Comparison of ENCODE assay signal across 22 cellular contexts in genomic region chr11:77842451-77843121, GRCh38. TPM values are rescaled to one million over a fixed set of nuclear protein-coding genes. Genes with fewer than 3 reads are reported as not detected.
DNase-seq lines count a peak whose midpoint lies in the region; ATAC-seq, FAIRE-seq and TF ChIP-seq lines count a peak whose summit lies in the region.
"Had no signal": no experiment of that assay in that cellular context is flagged by ENCODE, and none has a peak within 500 bp of the region (broad histone marks: within the 10 kb centered on the region; RNA-seq: fewer than 3 reads in every experiment).

No MANE protein-coding gene starts in this region.

- H3K27me3 Mint-ChIP-seq in activated T-cell treated with anti-CD3 and anti-CD28 coated beads, Interleukin-2, amount 50 U/mL, for 72 hours (ENCODE audit: low read depth): no peaks in the 10 kb centered on the region
- H3K27me3 Mint-ChIP-seq in activated CD4-positive, alpha-beta memory T cell treated with anti-CD3 and anti-CD28 coated beads for 36 hours: no peaks in the 10 kb centered on the region
- H3K27me3 Mint-ChIP-seq: activated naive CD4-positive, alpha-beta T cell treated with anti-CD3 and anti-CD28 coated beads, Interleukin-2, amount 10 ng/mL, durations not matched to agents 7 days and 5 days; CD4-positive, CD25-positive, alpha-beta regulatory T cell had no signal

- ATAC-seq in activated T-cell treated with anti-CD3 and anti-CD28 coated beads, Interleukin-2, amount 50 U/mL, for 72 hours (replicated peaks in 1 of 2): peak; percentile 35 to 36
- ATAC-seq in upper lobe of right lung (peak; percentile 38), HG02623 (IDR thresholded peaks at IDR 0.05; ENCODE audit: unreplicated experiment) (no peak)
- ATAC-seq: body of pancreas, HCT116, lower lobe of right lung had no signal

- FAIRE-seq in endothelial cell of umbilical vein (lab: Jason Lieb, UNC): peak; percentile 82
- FAIRE-seq: A204.1 had no signal

- H3K9me3 Mint-ChIP-seq in activated T-cell treated with anti-CD3 and anti-CD28 coated beads, Interleukin-2, amount 50 U/mL, for 72 hours: peaks cover 6 to 11% of the 10 kb centered on the region in 2 donors
- H3K9me3 Mint-ChIP-seq in activated CD4-positive, alpha-beta memory T cell treated with anti-CD3 and anti-CD28 coated beads for 36 hours: peaks cover 13% of the 10 kb centered on the region

- CTCF ChIA-PET in endothelial cell of umbilical vein (lab: Charles Lee): interaction anchor here (1.0 to 1.5 kb wide), 2 partner anchors 157 to 204 kb away, joined by 3 read pairs; no protein-coding TSS in a partner anchor
- CTCF ChIA-PET in activated CD4-positive, alpha-beta memory T cell treated with anti-CD3 and anti-CD28 coated beads for 36 hours (lab: Charles Lee): no interaction called here

- no peaks in the 10 kb centered on the region for H3K4me1 Mint-ChIP-seq in activated T-cell treated with anti-CD3 and anti-CD28 coated beads, Interleukin-2, amount 50 U/mL, for 72 hours (ENCODE audit: low read depth)
- no peaks in the 10 kb centered on the region for H3K4me1 Mint-ChIP-seq in activated CD4-positive, alpha-beta memory T cell treated with anti-CD3 and anti-CD28 coated beads for 36 hours (ENCODE audit: low read depth)
- H3K4me1 Mint-ChIP-seq: activated naive CD4-positive, alpha-beta T cell treated with anti-CD3 and anti-CD28 coated beads, Interleukin-2, amount 10 ng/mL, durations not matched to agents 7 days and 5 days; nephron had no signal

- dilution Hi-C loops in endothelial cell of umbilical vein (cut with MboI; ENCODE audit: extremely low pct_ligation_motif_present, low sequenced_read_pairs): no loop called here

- no peaks in the 10 kb centered on the region for H3K79me2 ChIP-seq in endothelial cell of umbilical vein (ENCODE audit: control insufficient read depth, insufficient read depth, low read length)

- H3K4me3 Mint-ChIP-seq in activated T-cell treated with anti-CD3 and anti-CD28 coated beads, Interleukin-2, amount 50 U/mL, for 72 hours: no peak overlapping the region
- no peak overlapping the region for H3K4me3 Mint-ChIP-seq in activated CD4-positive, alpha-beta memory T cell treated with anti-CD3 and anti-CD28 coated beads for 36 hours
- H3K4me3 Mint-ChIP-seq: activated naive CD4-positive, alpha-beta T cell treated with anti-CD3 and anti-CD28 coated beads, Interleukin-2, amount 10 ng/mL, durations not matched to agents 7 days and 5 days; CD4-positive, CD25-positive, alpha-beta regulatory T cell; nephron; T-helper 2 cell treated with Interferon-gamma antibody and Interleukin-4, amounts not matched to agents 5 μg/mL and 100 μg/mL, for 36 hours had no signal

- H3K4me3 ChIP-seq in endothelial cell of umbilical vein (replicated peaks in 1 of 3; ENCODE audit: insufficient read depth in 1 of 3, low read depth in 1 of 3, low read length in 3 of 3): no peak overlapping the region
- H3K4me3 ChIP-seq in upper lobe of right lung: no peak overlapping the region
- H3K4me3 ChIP-seq: body of pancreas, lower lobe of right lung, SJSA1 had no signal

- H3K27ac ChIP-seq in endothelial cell of umbilical vein (ENCODE audit: insufficient read depth, low read depth, low read length) (peak overlapping the region; percentile 45), upper lobe of right lung (no peak overlapping the region)
- H3K27ac ChIP-seq: body of pancreas, lower lobe of right lung, SJSA1 had no signal

- no peak overlapping the region for H3K27ac Mint-ChIP-seq in activated T-cell treated with anti-CD3 and anti-CD28 coated beads, Interleukin-2, amount 50 U/mL, for 72 hours
- H3K27ac Mint-ChIP-seq in activated CD4-positive, alpha-beta memory T cell treated with anti-CD3 and anti-CD28 coated beads for 36 hours: no peak overlapping the region
- H3K27ac Mint-ChIP-seq: activated naive CD4-positive, alpha-beta T cell treated with anti-CD3 and anti-CD28 coated beads, Interleukin-2, amount 10 ng/mL, durations not matched to agents 7 days and 5 days; CD4-positive, CD25-positive, alpha-beta regulatory T cell; nephron; T-helper 2 cell treated with Interferon-gamma antibody and Interleukin-4, amounts not matched to agents 5 μg/mL and 100 μg/mL, for 36 hours had no signal

- H3K36me3 Mint-ChIP-seq in activated T-cell treated with anti-CD3 and anti-CD28 coated beads, Interleukin-2, amount 50 U/mL, for 72 hours (ENCODE audit: insufficient read depth in 2 of 2): peaks cover 6 to 23% of the 10 kb centered on the region in 2 donors
- H3K36me3 Mint-ChIP-seq in activated CD4-positive, alpha-beta memory T cell treated with anti-CD3 and anti-CD28 coated beads for 36 hours: peaks cover 37% of the 10 kb centered on the region

- no peak for TF ChIP-seq CTCF in endothelial cell of umbilical vein (IDR thresholded peaks at IDR 0.05; ENCODE audit: extremely low read depth in 1 of 2, insufficient read depth in 1 of 2, low read depth in 1 of 2, low read length in 2 of 2)
- TF ChIP-seq CTCF in upper lobe of right lung (IDR thresholded peaks at IDR 0.05): no peak

- H3K36me3 ChIP-seq in endothelial cell of umbilical vein (ENCODE audit: control insufficient read depth in 2 of 2, extremely low read depth in 1 of 2, insufficient read depth in 2 of 2, low read length in 2 of 2) (peaks cover 2 to 4% of the 10 kb centered on the region in 2 experiments), upper lobe of right lung (peaks cover 37% of the 10 kb centered on the region)

- TF ChIP-seq POLR2A in endothelial cell of umbilical vein (IDR thresholded peaks at IDR 0.05; ENCODE audit: low read depth, low read length): no peak

- H3K4me1 ChIP-seq in endothelial cell of umbilical vein (ENCODE audit: control insufficient read depth, extremely low read depth, insufficient read depth, low read length): peaks cover 14% of the 10 kb centered on the region
- no peaks in the 10 kb centered on the region for H3K4me1 ChIP-seq in upper lobe of right lung
- H3K4me1 ChIP-seq: body of pancreas, lower lobe of right lung had no signal

- H3K9ac ChIP-seq in endothelial cell of umbilical vein (replicated peaks; ENCODE audit: extremely low read depth, insufficient read depth, low read length): no peak overlapping the region

- intact Hi-C loops in endothelial cell of umbilical vein (cut with micrococcal nuclease): loop anchor here (2.0 kb wide), 1 partner anchor 22 kb away; the partner anchor contains the start of genes AAMDC and RSF1
- intact Hi-C loops in upper lobe of right lung (cut with DNase I): no loop called here
- intact Hi-C loops in activated CD4-positive, alpha-beta memory T cell treated with anti-CD3 and anti-CD28 coated beads for 36 hours (cut with micrococcal nuclease): no loop called here

- no peaks in the 10 kb centered on the region for H3K27me3 ChIP-seq in endothelial cell of umbilical vein (ENCODE audit: control insufficient read depth in 2 of 2, insufficient read depth in 2 of 2, low read length in 2 of 2)
- no peaks in the 10 kb centered on the region for H3K27me3 ChIP-seq in upper lobe of right lung
- H3K27me3 ChIP-seq: body of pancreas, SJSA1 had no signal

- no peaks in the 10 kb centered on the region for H4K20me1 ChIP-seq in endothelial cell of umbilical vein (replicated peaks; ENCODE audit: control insufficient read depth, extremely low read depth, insufficient read depth, low read length)

- H2AFZ ChIP-seq in endothelial cell of umbilical vein (ENCODE audit: low read depth, low read length): peak overlapping the region; percentile 50

- BruUV-seq in endothelial cell of umbilical vein (replicated peaks; lab: Mats Ljungman, UMichigan): no TSS peak

- POLR2A ChIA-PET in endothelial cell of umbilical vein (lab: Charles Lee): no interaction called here
- POLR2A ChIA-PET in activated CD4-positive, alpha-beta memory T cell treated with anti-CD3 and anti-CD28 coated beads for 36 hours (lab: Charles Lee): no interaction called here

- H3K9me3 ChIP-seq in endothelial cell of umbilical vein (replicated peaks; ENCODE audit: control insufficient read depth, insufficient read depth, low read length) (no peaks in the 10 kb centered on the region), upper lobe of right lung (no peaks in the 10 kb centered on the region)
- H3K9me3 ChIP-seq: body of pancreas, lower lobe of right lung, SJSA1 had no signal

- H3K4me2 ChIP-seq in endothelial cell of umbilical vein (ENCODE audit: insufficient read depth, low read length): peak overlapping the region; percentile 58

- no peaks in the 10 kb centered on the region for H3K9me1 ChIP-seq in endothelial cell of umbilical vein (replicated peaks; ENCODE audit: control insufficient read depth, extremely low read depth, insufficient read depth, low read length)

- DNase-seq in activated T-cell treated with anti-CD3 and anti-CD28 coated beads, Interleukin-2, amount 50 U/mL, for 72 hours: no peak
- DNase-seq in activated T-cell treated with anti-CD3 and anti-CD28 coated beads, Interleukin-2, amount 50 U/mL, for 48 hours: no peak
- DNase-seq in RPMI7951 (ENCODE audit: low read depth) (peak; percentile 17), endothelial cell of umbilical vein (ENCODE audit: low read depth, low spot score) (peak; percentile 58), upper lobe of right lung (no peak), NCI-H748 (lab: John Stamatoyannopoulos, UW; ENCODE audit: unreplicated experiment) (no peak)
- no peak for DNase-seq in activated CD4-positive, alpha-beta memory T cell treated with anti-CD3 and anti-CD28 coated beads for 36 hours
- DNase-seq: activated naive CD4-positive, alpha-beta T cell treated with anti-CD3 and anti-CD28 coated beads, Interleukin-2, amount 10 ng/mL, durations not matched to agents 7 days and 5 days; body of pancreas; CD4-positive, CD25-positive, alpha-beta regulatory T cell; DMS53; lower lobe of right lung; NCI-H146; NCI-H2227 treated with DMSO at 0.1 percent for 48 hours; stimulated activated naive CD4-positive, alpha-beta T cell treated with Interleukin-2 at 50 U/mL for 16 hours; trophoblast cell had no signal

RNA-seq across cellular contexts. Expression of gene AAMDC, which starts 21.6 kb away (rescaled TPM):
- total RNA-seq in activated T-cell treated with anti-CD3 and anti-CD28 coated beads, Interleukin-2, amount 50 U/mL, for 72 hours: 10 to 100 TPM; 10.5 to 14.7 TPM
- total RNA-seq in RPMI7951 (2014; rRNA removed; shearing (Covaris generic)): 71.7 and 72.2 TPM in 2 replicates
- 51.0 and 57.1 TPM in 2 replicates for total RNA-seq in endothelial cell of umbilical vein
- 28.2 and 48.1 TPM in 2 replicates for polyA plus RNA-seq in endothelial cell of umbilical vein
- 58.5 and 79.8 TPM in 2 replicates for polyA plus RNA-seq in endothelial cell of umbilical vein (2011; cell fraction: cytosol; rRNA removed)
- 22.5 and 26.1 TPM in 2 replicates for polyA plus RNA-seq in endothelial cell of umbilical vein (2011; cell fraction: nucleus; rRNA removed)
- polyA plus RNA-seq in endothelial cell of umbilical vein (2012): 147 and 151 TPM in 2 replicates
- polyA minus RNA-seq in endothelial cell of umbilical vein: 14.1 and 20.4 TPM in 2 replicates
- polyA minus RNA-seq in endothelial cell of umbilical vein (2011; cell fraction: cytosol; rRNA and poly(A)+ RNA removed): 5.6 TPM
- 6.5 and 10.7 TPM in 2 replicates for polyA minus RNA-seq in endothelial cell of umbilical vein (2011; cell fraction: nucleus; rRNA and poly(A)+ RNA removed)
- 27.3 TPM for total RNA-seq in upper lobe of right lung
- 1 to 10 TPM; 9.5 to 10.0 TPM for total RNA-seq in activated CD4-positive, alpha-beta memory T cell treated with anti-CD3 and anti-CD28 coated beads for 36 hours

RNA-seq across cellular contexts. Expression of gene RSF1, which starts 22.1 kb away (rescaled TPM):
- 10 to 100 TPM; 57.6 to 69.9 TPM for total RNA-seq in activated T-cell treated with anti-CD3 and anti-CD28 coated beads, Interleukin-2, amount 50 U/mL, for 72 hours
- 13.1 and 16.1 TPM in 2 replicates for total RNA-seq in RPMI7951 (2014; rRNA removed; shearing (Covaris generic))
- total RNA-seq in endothelial cell of umbilical vein (55.1 and 58.6 TPM in 2 replicates), upper lobe of right lung (62.5 TPM)
- 4.9 and 10.0 TPM in 2 replicates for polyA plus RNA-seq in endothelial cell of umbilical vein
- polyA plus RNA-seq in endothelial cell of umbilical vein (2011; cell fraction: cytosol; rRNA removed): 14.8 and 20.1 TPM in 2 replicates
- 19.1 and 40.4 TPM in 2 replicates for polyA plus RNA-seq in endothelial cell of umbilical vein (2011; cell fraction: nucleus; rRNA removed)
- polyA plus RNA-seq in endothelial cell of umbilical vein (2012): 40.4 and 51.1 TPM in 2 replicates
- polyA minus RNA-seq in endothelial cell of umbilical vein: 32.5 and 35.3 TPM in 2 replicates
- 32.9 TPM for polyA minus RNA-seq in endothelial cell of umbilical vein (2011; cell fraction: cytosol; rRNA and poly(A)+ RNA removed)
- polyA minus RNA-seq in endothelial cell of umbilical vein (2011; cell fraction: nucleus; rRNA and poly(A)+ RNA removed): 43.1 and 53.1 TPM in 2 replicates
- 10 to 100 TPM; 48.7 to 52.9 TPM for total RNA-seq in activated CD4-positive, alpha-beta memory T cell treated with anti-CD3 and anti-CD28 coated beads for 36 hours

Comparison
In these comparisons a context has a peak if more than half of its experiments do, and no peak if none do; other contexts are left out.
1. DNase-seq: peak in RPMI7951 (single experiment) and endothelial cell of umbilical vein (single experiment); none in activated T-cell treated with anti-CD3 and anti-CD28 coated beads, Interleukin-2, amount 50 U/mL, for 72 hours (0 of 2), activated T-cell treated with anti-CD3 and anti-CD28 coated beads, Interleukin-2, amount 50 U/mL, for 48 hours (0 of 2), upper lobe of right lung (single experiment), activated CD4-positive, alpha-beta memory T cell treated with anti-CD3 and anti-CD28 coated beads for 36 hours (single experiment) and NCI-H748 (single experiment).